24 cellular contexts compared by ENCODE assay signal in genomic region chr11:32032052-32032451, GRCh38. TPM values are rescaled to one million over a fixed set of nuclear protein-coding genes. Genes with fewer than 3 reads are reported as not detected.
A peak's percentile ranks its signal among the peaks of the same experiment; 100 is the strongest.
DNase-seq lines count a peak whose midpoint lies in the region; ATAC-seq and TF ChIP-seq lines count a peak whose summit lies in the region.
"Had no signal": no experiment of that assay in that cellular context is flagged by ENCODE, and none has a peak within 500 bp of the region (broad histone marks: within the 10 kb centered on the region; RNA-seq: fewer than 3 reads in every experiment).

No MANE protein-coding gene starts in this region.

- H2BK120ac ChIP-seq in IMR-90 (ENCODE audit: low read depth, low read length), result no peak overlapping the region

- H3K36me3 ChIP-seq in IMR-90 (ENCODE audit: control insufficient read depth, insufficient read depth, low read length), result no peaks in the 10 kb centered on the region
- H3K36me3 ChIP-seq: BLaER1 treated with 17β-estradiol and CSF1 and Interleukin-3, amounts not matched to agents 10 nM and 100 nM had no signal

- 0 out of 2 replicates have a peak overlapping the region, but pooled peaks have one; percentile 1 for H2BK20ac ChIP-seq in IMR-90 (ENCODE audit: low read depth, low read length)

- H3K27me3 ChIP-seq in IMR-90 (ENCODE audit: control insufficient read depth, insufficient read depth, low read length), result no peaks in the 10 kb centered on the region; the same call in 1 of the 2 replicates
- H3K27me3 ChIP-seq: BLaER1 treated with 17β-estradiol and CSF1 and Interleukin-3, amounts not matched to agents 10 nM and 100 nM had no signal

- H3K27ac Mint-ChIP-seq in natural killer cell treated with Interleukin-12 subunit alpha and Interleukin-12 subunit beta and Interleukin-15 and Interleukin-18, amount 100 ng/mL, for 72 hours, result peak overlapping the region in 1 of 2 donors; percentile 66
- H3K27ac Mint-ChIP-seq in natural killer cell, result no peak overlapping the region
- peak overlapping the region; percentile 30 for H3K27ac Mint-ChIP-seq in dendritic cell treated with granulocyte-macrophage colony-stimulating factor and Interleukin-4, amounts not matched to agents 40 ng/mL and 50 ng/mL, for 4 days
- H3K27ac Mint-ChIP-seq: CD4-positive, alpha-beta T cell; GM23338; H9 had no signal

- H2AFZ ChIP-seq in IMR-90 (replicated peaks; ENCODE audit: low read length, poor library complexity), result no peak overlapping the region

- H2AK5ac ChIP-seq in IMR-90 (ENCODE audit: low read depth, low read length), result no peak overlapping the region

- TF ChIP-seq RAD21 in IMR-90 (IDR thresholded peaks at IDR 0.05; ENCODE audit: low read length), result no peak

- no peak overlapping the region for H3K27ac ChIP-seq in IMR-90 (ENCODE audit: insufficient read depth, low read length)
- H3K27ac ChIP-seq: BLaER1 treated with 17β-estradiol and CSF1 and Interleukin-3, amounts not matched to agents 10 nM and 100 nM; HL-60; RWPE1 had no signal

- in situ Hi-C loops in IMR-90 (cut with MboI; ENCODE audit: low sequenced_read_pairs), result no loop called here

- H3K79me1 ChIP-seq in IMR-90 (ENCODE audit: low read depth in 1 of 2, low read length in 2 of 2), result no peaks in the 10 kb centered on the region

- no peak overlapping the region for H2AK9ac ChIP-seq in IMR-90 (replicated peaks; ENCODE audit: low read depth, low read length, poor library complexity)

- H4K5ac ChIP-seq in IMR-90 (ENCODE audit: low read depth, low read length), result no peak overlapping the region; the same call in 1 of the 2 replicates

- H4K91ac ChIP-seq in IMR-90 (ENCODE audit: insufficient read depth, low read depth, low read length), result no peak overlapping the region

- no peaks in the 10 kb centered on the region for H3K9me3 Mint-ChIP-seq in natural killer cell treated with Interleukin-12 subunit alpha and Interleukin-12 subunit beta and Interleukin-15 and Interleukin-18, amount 100 ng/mL, for 72 hours
- H3K9me3 Mint-ChIP-seq in natural killer cell, result no peaks in the 10 kb centered on the region
- no peaks in the 10 kb centered on the region for H3K9me3 Mint-ChIP-seq in dendritic cell treated with granulocyte-macrophage colony-stimulating factor and Interleukin-4, amounts not matched to agents 40 ng/mL and 50 ng/mL, for 4 days
- H3K9me3 Mint-ChIP-seq: CD4-positive, alpha-beta T cell; GM23338; H9 had no signal

- H4K8ac ChIP-seq in IMR-90 (ENCODE audit: low read depth in 2 of 2, low read length in 2 of 2), result no peak overlapping the region

- no peak overlapping the region for H3K56ac ChIP-seq in IMR-90 (ENCODE audit: extremely low read depth, insufficient read depth, low read length)

- H2BK5ac ChIP-seq in IMR-90 (ENCODE audit: low read depth, low read length, poor library complexity, severe bottlenecking), result no peak overlapping the region

- dilution Hi-C loops in IMR-90 (cut with HindIII; ENCODE audit: low sequenced_read_pairs, unreplicated experiment), result no loop called here

- BruUV-seq in IMR-90 (replicated peaks; lab: Mats Ljungman, UMichigan), result no TSS peak

- H3K9ac ChIP-seq in IMR-90 (ENCODE audit: low read depth, low read length), result no peak overlapping the region
- H3K9ac ChIP-seq: BLaER1 treated with 17β-estradiol and CSF1 and Interleukin-3, amounts not matched to agents 10 nM and 100 nM had no signal

- no peak overlapping the region for H3K4me3 ChIP-seq in IMR-90 (ENCODE audit: insufficient read depth, low read depth, low read length)
- H3K4me3 ChIP-seq: BLaER1 treated with 17β-estradiol and CSF1 and Interleukin-3, amounts not matched to agents 10 nM and 100 nM; GM23338 had no signal

- POLR2A ChIA-PET in IMR-90 (lab: Charles Lee; ENCODE audit: unreplicated experiment), result no interaction called here

- peaks cover 6 to 23% of the 10 kb centered on the region in 2 donors for H3K4me1 Mint-ChIP-seq in natural killer cell treated with Interleukin-12 subunit alpha and Interleukin-12 subunit beta and Interleukin-15 and Interleukin-18, amount 100 ng/mL, for 72 hours (ENCODE audit: low read depth in 2 of 2)
- no peaks in the 10 kb centered on the region for H3K4me1 Mint-ChIP-seq in natural killer cell
- peaks cover 52% of the 10 kb centered on the region for H3K4me1 Mint-ChIP-seq in dendritic cell treated with granulocyte-macrophage colony-stimulating factor and Interleukin-4, amounts not matched to agents 40 ng/mL and 50 ng/mL, for 4 days (ENCODE audit: low read depth)
- H3K4me1 Mint-ChIP-seq: H9 had no signal

- no peak for TF ChIP-seq POLR2A in IMR-90 (IDR thresholded peaks at IDR 0.05; ENCODE audit: low read depth, low read length)

- TF ChIP-seq CTCF in natural killer cell (IDR thresholded peaks at IDR 0.05) (no peak), IMR-90 (conservative IDR thresholded peaks at IDR 0.05; ENCODE audit: low read depth, low read length) (no peak)

- 100% methylated on average over 1 of the region's 1 CpG; no CpG with 5 or more reads in 1 of the 2 experiments for WGBS in IMR-90 (ENCODE audit: extremely low coverage in 2 of 2, insufficient read length in 1 of 2), 2 experiments

- peak overlapping the region; percentile 32 for H3K4me3 Mint-ChIP-seq in natural killer cell treated with Interleukin-12 subunit alpha and Interleukin-12 subunit beta and Interleukin-15 and Interleukin-18, amount 100 ng/mL, for 72 hours
- H3K4me3 Mint-ChIP-seq in natural killer cell, result no peak overlapping the region
- H3K4me3 Mint-ChIP-seq in dendritic cell treated with granulocyte-macrophage colony-stimulating factor and Interleukin-4, amounts not matched to agents 40 ng/mL and 50 ng/mL, for 4 days, result no peak overlapping the region
- H3K4me3 Mint-ChIP-seq: CD4-positive, alpha-beta T cell; GM23338; H9 had no signal

- no peak for ATAC-seq in natural killer cell treated with Interleukin-12 subunit alpha and Interleukin-12 subunit beta and Interleukin-15 and Interleukin-18, amount 100 ng/mL, for 72 hours
- ATAC-seq in natural killer cell (no peak), IMR-90 (ENCODE audit: low read depth) (no peak), GM18519 (IDR thresholded peaks at IDR 0.05; ENCODE audit: low FRiP score, unreplicated experiment) (no peak)
- ATAC-seq: GM23338 had no signal

- no peaks in the 10 kb centered on the region for H3K9me3 ChIP-seq in IMR-90 (ENCODE audit: control insufficient read depth, insufficient read depth, low read length)

- H3K4me1 ChIP-seq in IMR-90 (ENCODE audit: control insufficient read depth, insufficient read depth, low read length), result peaks cover 6% of the 10 kb centered on the region; the same call in 1 of the 2 replicates

- H3K23ac ChIP-seq in IMR-90 (ENCODE audit: low read depth, low read length), result no peak overlapping the region

- no peaks in the 10 kb centered on the region for H3K36me3 Mint-ChIP-seq in natural killer cell treated with Interleukin-12 subunit alpha and Interleukin-12 subunit beta and Interleukin-15 and Interleukin-18, amount 100 ng/mL, for 72 hours
- H3K36me3 Mint-ChIP-seq in natural killer cell, result no peaks in the 10 kb centered on the region
- no peaks in the 10 kb centered on the region for H3K36me3 Mint-ChIP-seq in dendritic cell treated with granulocyte-macrophage colony-stimulating factor and Interleukin-4, amounts not matched to agents 40 ng/mL and 50 ng/mL, for 4 days (ENCODE audit: low read depth)

- intact Hi-C loops in natural killer cell (cut with micrococcal nuclease), result no loop called here
- intact Hi-C loops in IMR-90 (cut with micrococcal nuclease), result no loop called here
- intact Hi-C loops in dendritic cell treated with granulocyte-macrophage colony-stimulating factor and Interleukin-4, amounts not matched to agents 40 ng/mL and 50 ng/mL, for 4 days (cut with micrococcal nuclease), result no loop called here

- H3K27me3 Mint-ChIP-seq in natural killer cell treated with Interleukin-12 subunit alpha and Interleukin-12 subunit beta and Interleukin-15 and Interleukin-18, amount 100 ng/mL, for 72 hours, result peaks cover 26 to 29% of the 10 kb centered on the region in 2 donors
- peaks cover 21 to 66% of the 10 kb centered on the region in 2 donors for H3K27me3 Mint-ChIP-seq in natural killer cell (ENCODE audit: low read depth in 2 of 2)
- H3K27me3 Mint-ChIP-seq in dendritic cell treated with granulocyte-macrophage colony-stimulating factor and Interleukin-4, amounts not matched to agents 40 ng/mL and 50 ng/mL, for 4 days, result no peaks in the 10 kb centered on the region

- no peaks in the 10 kb centered on the region for H3K9me1 ChIP-seq in IMR-90 (ENCODE audit: insufficient read depth, low read length)

- H2BK15ac ChIP-seq in IMR-90 (ENCODE audit: low read depth, low read length), result no peak overlapping the region; the same call in 2 of the 3 replicates

- CTCF ChIA-PET in IMR-90 (lab: Yijun Ruan, JAX), result interaction anchor here (0.7 kb wide), 1 partner anchor 215 kb away, joined by 3 read pairs; no protein-coding TSS in a partner anchor

- no peak overlapping the region for H3K14ac ChIP-seq in IMR-90 (replicated peaks; ENCODE audit: low read depth, low read length)

- H4K20me1 ChIP-seq in IMR-90 (ENCODE audit: insufficient read depth, low read length), result no peaks in the 10 kb centered on the region
- H4K20me1 ChIP-seq: BLaER1 treated with 17β-estradiol and CSF1 and Interleukin-3, amounts not matched to agents 10 nM and 100 nM had no signal

- no peak overlapping the region; the same call in 1 of the 2 replicates for H3K4me2 ChIP-seq in IMR-90 (ENCODE audit: low read depth, low read length)
- H3K4me2 ChIP-seq: GM23338 had no signal

- peak overlapping the region; percentile 46; the same call in 1 of the 2 replicates for H3K18ac ChIP-seq in IMR-90 (ENCODE audit: low read depth, low read length)

- no peak overlapping the region for H3K4ac ChIP-seq in IMR-90 (ENCODE audit: low read depth, low read length)

- no peak for DNase-seq in natural killer cell treated with Interleukin-12 subunit alpha and Interleukin-12 subunit beta and Interleukin-15 and Interleukin-18, amount 100 ng/mL, for 72 hours (ENCODE audit: low spot score)
- DNase-seq in natural killer cell (no peak), IMR-90 (no peak), NCI-H748 (lab: John Stamatoyannopoulos, UW; ENCODE audit: unreplicated experiment) (no peak), activated gamma-delta T cell treated with Interleukin-2 at 50 U/mL for 16 hours (no peak)
- DNase-seq in activated effector memory CD4-positive, alpha-beta T cell treated with anti-CD3 and anti-CD28 coated beads, Interleukin-2, amount 50 U/mL, for 16 hours, result no peak
- DNase-seq: 8988T; AML-193; CD4-positive, alpha-beta T cell; H9; NCI-H1105; NCI-H1436 treated with DMSO at 0.1 percent for 48 hours; NCI-H2029; NCI-H446; NCI-H524 treated with DMSO at 0.1 percent for 48 hours; NCI-H82; NK-92 treated with Interleukin-12 subunit alpha and Interleukin-12 subunit beta, amount 100 ng/mL, for 24 hours; SHP77 had no signal

TF ChIP-seq in IMR-90, 13 proteins besides CTCF, POLR2A, EP300 and RAD21 (continues in another document):
- TF ChIP-seq MXI1 (IDR thresholded peaks at IDR 0.05; ENCODE audit: borderline replicate concordance, low read depth, low read length) (no peak), NFE2L2 (IDR thresholded peaks at IDR 0.05; ENCODE audit: low read depth, low read length) (no peak)

RNA-seq across cellular contexts. Expression of gene RCN1, which starts 58.8 kb away (rescaled TPM):
- 10 to 100 TPM; 22.8 to 25.7 TPM for total RNA-seq in natural killer cell treated with Interleukin-12 subunit alpha and Interleukin-12 subunit beta and Interleukin-15 and Interleukin-18, amount 100 ng/mL, for 72 hours
- total RNA-seq in natural killer cell (10 to 100 TPM; 19.1 to 21.2 (median 20.3) TPM), IMR-90 (2012; rRNA removed) (129 and 231 TPM in 2 replicates)
- 171 and 193 TPM in 2 replicates for polyA plus RNA-seq in IMR-90 (2012; rRNA removed)
- 78.4 and 90.6 TPM in 2 replicates for polyA plus RNA-seq in IMR-90 (2012; cell fraction: cytosol; rRNA removed)
- polyA plus RNA-seq in IMR-90 (2012; cell fraction: nucleus; rRNA removed; ENCODE audit: low replicate concordance), result 40.8 and 127 TPM in 2 replicates
